Comparison of ENCODE assay signal across 15 cellular contexts in genomic region chr5:178227138-178227659, GRCh38. TPM values are rescaled to one million over a fixed set of nuclear protein-coding genes. Genes with fewer than 3 reads are reported as not detected.
A peak's percentile ranks its signal among the peaks of the same experiment; 100 is the strongest.
DNase-seq lines count a peak whose midpoint lies in the region; ATAC-seq and TF ChIP-seq lines count a peak whose summit lies in the region.
"Had no signal": no experiment of that assay in that cellular context is flagged by ENCODE, and none has a peak within 500 bp of the region (broad histone marks: within the 10 kb centered on the region; RNA-seq: fewer than 3 reads in every experiment).

No MANE protein-coding gene starts in this region.

- no peaks in the 10 kb centered on the region for H3K9me2 ChIP-seq in hepatocyte (replicated peaks; ENCODE audit: insufficient read depth)

- peak overlapping the region; percentile 55 for H3K27ac Mint-ChIP-seq in MCF 10A (ENCODE audit: low read depth, unreplicated experiment)
- peak overlapping the region; percentile 25 for H3K27ac Mint-ChIP-seq in activated T-helper 1 cell treated with anti-CD3 and anti-CD28 coated beads, Interleukin-12 subunit alpha, Interleukin-12 subunit beta, Interleukin-2, Interleukin-4 antibody, amounts not matched to agents 30 ng/mL and 10 ng/mL and 1 ng/mL, durations not matched to agents 14 hours and 24 hours and 36 hours
- peak overlapping the region; percentile 87 for H3K27ac Mint-ChIP-seq in stimulated activated effector memory CD8-positive, alpha-beta T cell treated with anti-CD3 and anti-CD28 coated beads, Interleukin-12 subunit alpha, Interleukin-12 subunit beta, amount 100 ng/mL, for 72 hours

- POLR2A ChIA-PET in MCF 10A (lab: Yijun Ruan, JAX): interaction anchor here (0.7 to 6.4 kb wide), 6 partner anchors 10 to 25 kb away, joined by 3 to 32 read pairs (median 4); partner anchors contain the start of gene HNRNPAB

- no peak for TF ChIP-seq CTCF in MCF 10A (IDR thresholded peaks at IDR 0.05; ENCODE audit: unreplicated experiment)
- no peak for TF ChIP-seq CTCF in breast epithelium (IDR thresholded peaks at IDR 0.05)
- TF ChIP-seq CTCF in hepatocyte (IDR thresholded peaks at IDR 0.05; ENCODE audit: poor library complexity): no peak

- H3K9me3 ChIP-seq in breast epithelium (no peaks in the 10 kb centered on the region), hepatocyte (ENCODE audit: low read depth) (no peaks in the 10 kb centered on the region)
- H3K9me3 ChIP-seq: adrenal gland, SJCRH30 had no signal

- no peak overlapping the region for H3K4me3 Mint-ChIP-seq in MCF 10A (ENCODE audit: unreplicated experiment)
- peak overlapping the region; percentile 13 for H3K4me3 Mint-ChIP-seq in activated T-helper 1 cell treated with anti-CD3 and anti-CD28 coated beads, Interleukin-12 subunit alpha, Interleukin-12 subunit beta, Interleukin-2, Interleukin-4 antibody, amounts not matched to agents 30 ng/mL and 10 ng/mL and 1 ng/mL, durations not matched to agents 14 hours and 24 hours and 36 hours
- H3K4me3 Mint-ChIP-seq in stimulated activated effector memory CD8-positive, alpha-beta T cell treated with anti-CD3 and anti-CD28 coated beads, Interleukin-12 subunit alpha, Interleukin-12 subunit beta, amount 100 ng/mL, for 72 hours: no peak overlapping the region

- peaks cover 15% of the 10 kb centered on the region for H4K20me1 ChIP-seq in hepatocyte (ENCODE audit: insufficient read depth, poor library complexity, severe bottlenecking)

- intact Hi-C loops in MCF 10A (cut with micrococcal nuclease) (no loop called here), breast epithelium (cut with DNase I; ENCODE audit: low total_unique reads) (no loop called here)
- intact Hi-C loops in activated T-helper 1 cell treated with anti-CD3 and anti-CD28 coated beads, Interleukin-12 subunit alpha, Interleukin-12 subunit beta, Interleukin-2, Interleukin-4 antibody, amounts not matched to agents 30 ng/mL and 10 ng/mL and 1 ng/mL, durations not matched to agents 14 hours and 24 hours and 36 hours (cut with micrococcal nuclease): no loop called here

- H3K27me3 Mint-ChIP-seq in MCF 10A (ENCODE audit: insufficient read depth, unreplicated experiment): no peaks in the 10 kb centered on the region
- no peaks in the 10 kb centered on the region for H3K27me3 Mint-ChIP-seq in activated T-helper 1 cell treated with anti-CD3 and anti-CD28 coated beads, Interleukin-12 subunit alpha, Interleukin-12 subunit beta, Interleukin-2, Interleukin-4 antibody, amounts not matched to agents 30 ng/mL and 10 ng/mL and 1 ng/mL, durations not matched to agents 14 hours and 24 hours and 36 hours (ENCODE audit: insufficient read depth)

- H3K4me2 ChIP-seq in hepatocyte: peak overlapping the region; percentile 20
- H3K4me2 ChIP-seq: smooth muscle cell had no signal

- no peak for TF ChIP-seq POLR2A in breast epithelium (IDR thresholded peaks at IDR 0.05)

- H3K36me3 Mint-ChIP-seq in MCF 10A (ENCODE audit: insufficient read depth, unreplicated experiment): peaks cover 57% of the 10 kb centered on the region
- H3K36me3 Mint-ChIP-seq in activated T-helper 1 cell treated with anti-CD3 and anti-CD28 coated beads, Interleukin-12 subunit alpha, Interleukin-12 subunit beta, Interleukin-2, Interleukin-4 antibody, amounts not matched to agents 30 ng/mL and 10 ng/mL and 1 ng/mL, durations not matched to agents 14 hours and 24 hours and 36 hours (ENCODE audit: low read depth): peaks cover 67% of the 10 kb centered on the region
- peaks cover 93% of the 10 kb centered on the region for H3K36me3 Mint-ChIP-seq in stimulated activated effector memory CD8-positive, alpha-beta T cell treated with anti-CD3 and anti-CD28 coated beads, Interleukin-12 subunit alpha, Interleukin-12 subunit beta, amount 100 ng/mL, for 72 hours

- CTCF ChIA-PET in MCF 10A (lab: Yijun Ruan, JAX): interaction anchor here (1.1 to 1.9 kb wide), 3 partner anchors 8 to 20 kb away, joined by 3 to 5 read pairs (median 5); no protein-coding TSS in a partner anchor

- no TSS peak for BruUV-seq in MCF 10A (replicated peaks; lab: Mats Ljungman, UMichigan)

- peaks cover 42% of the 10 kb centered on the region for H3K79me2 ChIP-seq in hepatocyte

- H3K27me3 ChIP-seq in breast epithelium (no peaks in the 10 kb centered on the region), hepatocyte (no peaks in the 10 kb centered on the region)
- H3K27me3 ChIP-seq: adrenal gland, SJCRH30 had no signal

- H3K4me3 ChIP-seq in breast epithelium (no peak overlapping the region), hepatocyte (no peak overlapping the region)
- H3K4me3 ChIP-seq: adrenal gland, lung, SJCRH30, smooth muscle cell had no signal

- DNase-seq in MCF 10A (ENCODE audit: unreplicated experiment) (no peak), breast epithelium (ENCODE audit: low spot score in 2 of 2) (no peak), hepatocyte (ENCODE audit: low spot score) (no peak), NCI-H748 (lab: John Stamatoyannopoulos, UW; ENCODE audit: unreplicated experiment) (no peak), NCI-H345 (lab: John Stamatoyannopoulos, UW) (no peak), NCI-H1048 (lab: John Stamatoyannopoulos, UW) (no peak)
- DNase-seq in activated T-helper 1 cell treated with anti-CD3 and anti-CD28 coated beads, Interleukin-12 subunit alpha, Interleukin-12 subunit beta, Interleukin-2, Interleukin-4 antibody, amounts not matched to agents 30 ng/mL and 10 ng/mL and 1 ng/mL, durations not matched to agents 14 hours and 24 hours and 36 hours (ENCODE audit: low spot score): no peak
- DNase-seq in stimulated activated effector memory CD8-positive, alpha-beta T cell treated with anti-CD3 and anti-CD28 coated beads, Interleukin-12 subunit alpha, Interleukin-12 subunit beta, amount 100 ng/mL, for 72 hours (ENCODE audit: low spot score in 2 of 2): no peak
- DNase-seq: adrenal gland, DMS153, NCI-H1105, SJCRH30 had no signal

- ATAC-seq in stimulated activated effector memory CD8-positive, alpha-beta T cell treated with anti-CD3 and anti-CD28 coated beads, Interleukin-12 subunit alpha, Interleukin-12 subunit beta, amount 100 ng/mL, for 72 hours: no peak

- H3K9me3 Mint-ChIP-seq in MCF 10A (ENCODE audit: unreplicated experiment): peaks cover 11% of the 10 kb centered on the region
- H3K9me3 Mint-ChIP-seq in activated T-helper 1 cell treated with anti-CD3 and anti-CD28 coated beads, Interleukin-12 subunit alpha, Interleukin-12 subunit beta, Interleukin-2, Interleukin-4 antibody, amounts not matched to agents 30 ng/mL and 10 ng/mL and 1 ng/mL, durations not matched to agents 14 hours and 24 hours and 36 hours: no peaks in the 10 kb centered on the region
- no peaks in the 10 kb centered on the region for H3K9me3 Mint-ChIP-seq in stimulated activated effector memory CD8-positive, alpha-beta T cell treated with anti-CD3 and anti-CD28 coated beads, Interleukin-12 subunit alpha, Interleukin-12 subunit beta, amount 100 ng/mL, for 72 hours

- no peak overlapping the region for H2AFZ ChIP-seq in hepatocyte

- H3K4me1 ChIP-seq in breast epithelium (peaks cover 8 to 9% of the 10 kb centered on the region in 2 donors), hepatocyte (ENCODE audit: insufficient read depth) (peaks cover 26% of the 10 kb centered on the region)
- H3K4me1 ChIP-seq: SJCRH30 had no signal

- WGBS in hepatocyte (ENCODE audit: low lambda C conversion rate, missing lambda C conversion rate): 94% methylated on average over 4 of the region's 4 CpGs

- H3K36me3 ChIP-seq in breast epithelium (peaks cover 5% of the 10 kb centered on the region), hepatocyte (replicated peaks; ENCODE audit: insufficient read depth, low read depth) (peaks cover 3% of the 10 kb centered on the region)

- H3K4me1 Mint-ChIP-seq in MCF 10A (ENCODE audit: insufficient read depth, unreplicated experiment): peaks cover 54% of the 10 kb centered on the region
- H3K4me1 Mint-ChIP-seq in activated T-helper 1 cell treated with anti-CD3 and anti-CD28 coated beads, Interleukin-12 subunit alpha, Interleukin-12 subunit beta, Interleukin-2, Interleukin-4 antibody, amounts not matched to agents 30 ng/mL and 10 ng/mL and 1 ng/mL, durations not matched to agents 14 hours and 24 hours and 36 hours (ENCODE audit: low read depth): peaks cover 46% of the 10 kb centered on the region
- H3K4me1 Mint-ChIP-seq in stimulated activated effector memory CD8-positive, alpha-beta T cell treated with anti-CD3 and anti-CD28 coated beads, Interleukin-12 subunit alpha, Interleukin-12 subunit beta, amount 100 ng/mL, for 72 hours: peaks cover 79% of the 10 kb centered on the region

- H3K27ac ChIP-seq in breast epithelium (no peak overlapping the region), hepatocyte (peak overlapping the region; percentile 87)
- H3K27ac ChIP-seq: adrenal gland, SJCRH30 had no signal

RNA-seq across cellular contexts. Expression of gene PHYKPL, which starts 5.4 kb away (rescaled TPM):
- total RNA-seq in MCF 10A (2022) (112 and 115 TPM in 2 replicates), breast epithelium (10 to 100 TPM; 63.4 to 94.1 (median 77.7) TPM), hepatocyte (35.4 and 40.3 TPM in 2 replicates)
- total RNA-seq in activated T-helper 1 cell treated with anti-CD3 and anti-CD28 coated beads, Interleukin-12 subunit alpha, Interleukin-12 subunit beta, Interleukin-2, Interleukin-4 antibody, amounts not matched to agents 30 ng/mL and 10 ng/mL and 1 ng/mL, durations not matched to agents 14 hours and 24 hours and 36 hours: 84.4 and 86.7 TPM in 2 replicates
- polyA plus RNA-seq in hepatocyte: 60.0 and 82.2 TPM in 2 replicates

RNA-seq across cellular contexts. Expression of gene HNRNPAB, which starts 22.9 kb away (rescaled TPM):
- total RNA-seq in MCF 10A (2022) (313 and 364 TPM in 2 replicates), breast epithelium (10 to 100 TPM; 56.3 to 90.5 (median 68.9) TPM), hepatocyte (83.2 and 85.2 TPM in 2 replicates)
- 459 and 472 TPM in 2 replicates for total RNA-seq in activated T-helper 1 cell treated with anti-CD3 and anti-CD28 coated beads, Interleukin-12 subunit alpha, Interleukin-12 subunit beta, Interleukin-2, Interleukin-4 antibody, amounts not matched to agents 30 ng/mL and 10 ng/mL and 1 ng/mL, durations not matched to agents 14 hours and 24 hours and 36 hours
- polyA plus RNA-seq in hepatocyte: 169 and 175 TPM in 2 replicates

RNA-seq across cellular contexts. Expression of gene GMCL2, which starts 40.0 kb away (rescaled TPM):
- total RNA-seq in MCF 10A (2022): not detected in 2 replicates
- total RNA-seq in breast epithelium: not detected
- total RNA-seq in activated T-helper 1 cell treated with anti-CD3 and anti-CD28 coated beads, Interleukin-12 subunit alpha, Interleukin-12 subunit beta, Interleukin-2, Interleukin-4 antibody, amounts not matched to agents 30 ng/mL and 10 ng/mL and 1 ng/mL, durations not matched to agents 14 hours and 24 hours and 36 hours: not detected in 2 replicates
- not detected in 2 replicates for total RNA-seq in hepatocyte
- not detected in 2 replicates for polyA plus RNA-seq in hepatocyte
- total RNA-seq: adrenal gland, lung, SJCRH30, subcutaneous adipose tissue had no signal
- polyA plus RNA-seq: adrenal gland, lung, smooth muscle cell had no signal

Comparison
In these comparisons a context has a peak if more than half of its experiments do, and no peak if none do; other contexts are left out.
1. H3K27ac Mint-ChIP-seq: peak in every context shown above with its lines; median percentile 87 in stimulated activated effector memory CD8-positive, alpha-beta T cell treated with anti-CD3 and anti-CD28 coated beads, Interleukin-12 subunit alpha, Interleukin-12 subunit beta, amount 100 ng/mL, for 72 hours; 55 in MCF 10A; 25 in activated T-helper 1 cell treated with anti-CD3 and anti-CD28 coated beads, Interleukin-12 subunit alpha, Interleukin-12 subunit beta, Interleukin-2, Interleukin-4 antibody, amounts not matched to agents 30 ng/mL and 10 ng/mL and 1 ng/mL, durations not matched to agents 14 hours and 24 hours and 36 hours.